ENCODE assay signal across 12 cellular contexts in the genomic region with DNA sequence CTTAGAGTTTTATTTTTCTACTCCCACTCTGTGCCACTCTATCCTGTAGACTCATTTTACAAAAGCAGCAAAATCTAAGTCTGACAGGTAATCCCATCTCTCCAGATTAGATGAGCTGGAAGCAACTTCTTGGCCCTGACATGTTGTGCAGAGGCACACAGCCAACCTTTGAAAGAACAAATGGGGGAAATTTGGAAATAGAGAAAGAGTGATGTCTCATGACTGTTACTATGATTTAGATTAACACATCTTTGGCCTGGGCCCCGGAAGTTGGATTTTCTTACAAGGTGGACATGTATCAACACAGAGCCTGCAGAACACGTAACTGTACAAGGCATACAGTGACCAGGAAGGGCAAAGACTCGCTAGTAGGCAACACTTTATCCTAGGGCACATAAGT.
"Had no signal": no experiment of that assay in that cellular context is flagged by ENCODE, and none has a peak within 500 bp of the region (broad histone marks: within the 10 kb centered on the region; RNA-seq: fewer than 3 reads in every experiment).

No MANE protein-coding gene starts in this region.

- H3K4me1 ChIP-seq: lower lobe of right lung, psoas muscle, upper lobe of right lung had no signal

- DNase-seq: activated CD4-positive, alpha-beta memory T cell treated with anti-CD3 and anti-CD28 coated beads for 36 hours; activated CD4-positive, alpha-beta T cell treated with anti-CD3 and anti-CD28 coated beads for 1 hour; activated gamma-delta T cell treated with Interleukin-2 at 50 U/mL for 16 hours; activated naive CD8-positive, alpha-beta T cell treated with anti-CD3 and anti-CD28 coated beads for 36 hours; activated T-cell treated with anti-CD3 and anti-CD28 coated beads, Interleukin-2, amount 50 U/mL, for 72 hours; dorsolateral prefrontal cortex; lower lobe of right lung; naive B cell; occipital lobe; psoas muscle; upper lobe of right lung had no signal

- H3K27me3 ChIP-seq: upper lobe of right lung had no signal

- H3K9me3 ChIP-seq: upper lobe of right lung had no signal

- ATAC-seq: activated T-cell treated with anti-CD3 and anti-CD28 coated beads, Interleukin-2, amount 50 U/mL, for 72 hours; lower lobe of right lung; psoas muscle; sciatic nerve had no signal

- H3K27ac ChIP-seq: dorsolateral prefrontal cortex, lower lobe of right lung, psoas muscle, upper lobe of right lung had no signal

- H3K36me3 ChIP-seq: lower lobe of right lung, upper lobe of right lung had no signal

- H3K4me3 ChIP-seq: dorsolateral prefrontal cortex, lower lobe of right lung, psoas muscle, upper lobe of right lung had no signal
